In genomic region chr5:179141867-179142266, GRCh38 we compare ENCODE assay signal across 16 cellular contexts.
"Had no signal": no experiment of that assay in that cellular context is flagged by ENCODE, and none has a peak within 500 bp of the region (broad histone marks: within the 10 kb centered on the region; RNA-seq: fewer than 3 reads in every experiment).

No MANE protein-coding gene starts in this region.

- H2AFZ ChIP-seq: hepatocyte had no signal

- H3K4me2 ChIP-seq: hepatocyte had no signal

- H3K4me3 ChIP-seq: adrenal gland, hepatocyte, transverse colon had no signal

- H3K27ac Mint-ChIP-seq: memory B cell, natural killer cell had no signal

- H3K27me3 ChIP-seq: adrenal gland, hepatocyte, neutrophil, transverse colon had no signal

- H3K4me3 Mint-ChIP-seq: activated CD4-positive, alpha-beta T cell treated with anti-CD3 and anti-CD28 coated beads, Interleukin-2, amount 10 ng/mL, durations not matched to agents 24 days and 14 days; memory B cell; natural killer cell had no signal

- ATAC-seq: left ventricle myocardium superior, natural killer cell had no signal

- H3K4me1 Mint-ChIP-seq: natural killer cell had no signal

- H3K79me2 ChIP-seq: hepatocyte had no signal

- H3K36me3 Mint-ChIP-seq: memory B cell, natural killer cell had no signal

- DNase-seq: activated CD4-positive, alpha-beta T cell treated with anti-CD3 and anti-CD28 coated beads, Interleukin-2, amount 10 ng/mL, durations not matched to agents 24 days and 14 days; activated CD4-positive, CD25-positive, alpha-beta regulatory T cell; activated effector memory CD4-positive, alpha-beta T cell treated with anti-CD3 and anti-CD28 coated beads, Interleukin-2, amount 50 U/mL, for 16 hours; activated T-cell treated with anti-CD3 and anti-CD28 coated beads for 4 hours; adrenal gland; left ventricle myocardium superior; natural killer cell; SIG-M5; stimulated activated CD4-positive, alpha-beta T cell treated with anti-CD3 and anti-CD28 coated beads, Interleukin-15, amount 100 ng/mL, for 24 hours; stimulated activated CD4-positive, alpha-beta T cell treated with anti-CD3 and anti-CD28 coated beads, Interleukin-4, amount 100 ng/mL, for 1 hour; stimulated activated naive CD4-positive, alpha-beta T cell; SW 1271; transverse colon had no signal

- H3K27me3 Mint-ChIP-seq: activated CD4-positive, alpha-beta T cell treated with anti-CD3 and anti-CD28 coated beads, Interleukin-2, amount 10 ng/mL, durations not matched to agents 24 days and 14 days; memory B cell had no signal

- H3K9me3 Mint-ChIP-seq: memory B cell, natural killer cell had no signal

- H3K9me3 ChIP-seq: adrenal gland, neutrophil, transverse colon had no signal

- H3K27ac ChIP-seq: adrenal gland, neutrophil, transverse colon had no signal

- H3K36me3 ChIP-seq: adrenal gland, neutrophil, transverse colon had no signal

- H3K4me1 ChIP-seq: adrenal gland, transverse colon had no signal
